Comparison of ENCODE assay signal across 9 cellular contexts in genomic region chr11:502288-503178, GRCh38. TPM values are rescaled to one million over a fixed set of nuclear protein-coding genes. Genes with fewer than 3 reads are reported as not detected.
A peak's percentile ranks its signal among the peaks of the same experiment; 100 is the strongest.
DNase-seq lines count a peak whose midpoint lies in the region; ATAC-seq and TF ChIP-seq lines count a peak whose summit lies in the region.
"Had no signal": no experiment of that assay in that cellular context is flagged by ENCODE, and none has a peak within 500 bp of the region (broad histone marks: within the 10 kb centered on the region; RNA-seq: fewer than 3 reads in every experiment).

No MANE protein-coding gene starts in this region.

- H3K36me3 Mint-ChIP-seq in CD14-positive monocyte (peaks cover 40 to 45% of the 10 kb centered on the region in 2 donors), T-helper 17 cell (ENCODE audit: low read depth) (peaks cover 5% of the 10 kb centered on the region)
- peaks cover 42% of the 10 kb centered on the region for H3K36me3 Mint-ChIP-seq in activated T-helper 2 cell treated with anti-CD3 and anti-CD28 coated beads, Interferon-gamma antibody, Interleukin-2, Interleukin-4, amounts not matched to agents 10 μg/mL and 5 μg/mL and 100 μg/mL, durations not matched to agents 14 hours and 24 hours and 36 hours (ENCODE audit: low read depth)

- H3K18ac ChIP-seq in mesenchymal stem cell (ENCODE audit: low read depth in 1 of 2, low read length in 2 of 2), result no peak overlapping the region

- no peak overlapping the region for H2BK12ac ChIP-seq in mesenchymal stem cell (ENCODE audit: low read length in 2 of 2)

- H3K4me3 Mint-ChIP-seq in CD14-positive monocyte (peak overlapping the region; percentile 92 to 93), T-helper 17 cell (peak overlapping the region; percentile 12)
- no peak overlapping the region for H3K4me3 Mint-ChIP-seq in activated T-helper 2 cell treated with anti-CD3 and anti-CD28 coated beads, Interferon-gamma antibody, Interleukin-2, Interleukin-4, amounts not matched to agents 10 μg/mL and 5 μg/mL and 100 μg/mL, durations not matched to agents 14 hours and 24 hours and 36 hours (ENCODE audit: low read depth)

- 96% methylated on average over 10 of the region's 10 CpGs for WGBS in mesenchymal stem cell

- no peaks in the 10 kb centered on the region for H3K27me3 ChIP-seq in mesenchymal stem cell (ENCODE audit: control insufficient read depth in 1 of 2, insufficient read depth in 1 of 2, low read length in 2 of 2)

- no peak overlapping the region for H4K8ac ChIP-seq in mesenchymal stem cell (ENCODE audit: low read length)

- no peak overlapping the region for H3K23ac ChIP-seq in mesenchymal stem cell (ENCODE audit: low read length in 2 of 2)

- H3K4me1 ChIP-seq in mesenchymal stem cell (ENCODE audit: control insufficient read depth, insufficient read depth, low read depth, low read length), result peaks cover 24% of the 10 kb centered on the region

- H3K27me3 Mint-ChIP-seq in CD14-positive monocyte (ENCODE audit: low read depth in 3 of 3), result no peaks in the 10 kb centered on the region
- no peaks in the 10 kb centered on the region for H3K27me3 Mint-ChIP-seq in T-helper 17 cell
- no peaks in the 10 kb centered on the region for H3K27me3 Mint-ChIP-seq in activated T-helper 2 cell treated with anti-CD3 and anti-CD28 coated beads, Interferon-gamma antibody, Interleukin-2, Interleukin-4, amounts not matched to agents 10 μg/mL and 5 μg/mL and 100 μg/mL, durations not matched to agents 14 hours and 24 hours and 36 hours (ENCODE audit: low read depth)

- intact Hi-C loops in CD14-positive monocyte (cut with micrococcal nuclease), result loop anchor here in 1 of 2 donors (10.0 kb wide), 1 partner anchor 298 kb away; the partner anchor contains the start of genes BET1L and RIC8A
- intact Hi-C loops in activated T-helper 2 cell treated with anti-CD3 and anti-CD28 coated beads, Interferon-gamma antibody, Interleukin-2, Interleukin-4, amounts not matched to agents 10 μg/mL and 5 μg/mL and 100 μg/mL, durations not matched to agents 14 hours and 24 hours and 36 hours (cut with micrococcal nuclease), result no loop called here

- H2AK5ac ChIP-seq in mesenchymal stem cell (ENCODE audit: low read length, severe bottlenecking), result no peak overlapping the region

- peak overlapping the region in 1 of 2 experiments; percentile 86 for H3K4me3 ChIP-seq in mesenchymal stem cell (ENCODE audit: insufficient read depth in 1 of 2, low read depth in 1 of 2, low read length in 2 of 2)

- H3K79me1 ChIP-seq in mesenchymal stem cell (replicated peaks; ENCODE audit: low read length, poor library complexity, severe bottlenecking), result peaks cover 54% of the 10 kb centered on the region

- no peak overlapping the region for H3K27ac ChIP-seq in mesenchymal stem cell (ENCODE audit: low read length, poor library complexity, severe bottlenecking)

- peak overlapping the region; percentile 100 for H3K9ac ChIP-seq in mesenchymal stem cell (ENCODE audit: low read length)

- no peak for TF ChIP-seq CTCF in CD14-positive monocyte (IDR thresholded peaks at IDR 0.05)

- no peaks in the 10 kb centered on the region for H3K9me3 ChIP-seq in T-helper 17 cell (ENCODE audit: control insufficient read depth, low read length, poor library complexity, severe bottlenecking)
- H3K9me3 ChIP-seq in mesenchymal stem cell (ENCODE audit: control insufficient read depth, low read length), result no peaks in the 10 kb centered on the region

- peak overlapping the region; percentile 99 to 100 (median 100) for H3K27ac Mint-ChIP-seq in CD14-positive monocyte
- H3K27ac Mint-ChIP-seq in T-helper 17 cell, result peak overlapping the region; percentile 27
- H3K27ac Mint-ChIP-seq in activated T-helper 2 cell treated with anti-CD3 and anti-CD28 coated beads, Interferon-gamma antibody, Interleukin-2, Interleukin-4, amounts not matched to agents 10 μg/mL and 5 μg/mL and 100 μg/mL, durations not matched to agents 14 hours and 24 hours and 36 hours, result no peak overlapping the region

- H3K4me2 ChIP-seq in mesenchymal stem cell (ENCODE audit: low read length, poor library complexity, severe bottlenecking), result no peak overlapping the region

- peaks cover 47% of the 10 kb centered on the region for H3K4me1 Mint-ChIP-seq in CD14-positive monocyte
- peaks cover 17% of the 10 kb centered on the region for H3K4me1 Mint-ChIP-seq in T-helper 17 cell
- peaks cover 16% of the 10 kb centered on the region for H3K4me1 Mint-ChIP-seq in activated T-helper 2 cell treated with anti-CD3 and anti-CD28 coated beads, Interferon-gamma antibody, Interleukin-2, Interleukin-4, amounts not matched to agents 10 μg/mL and 5 μg/mL and 100 μg/mL, durations not matched to agents 14 hours and 24 hours and 36 hours (ENCODE audit: low read depth)

- peak overlapping the region; percentile 33 for H2BK15ac ChIP-seq in mesenchymal stem cell (ENCODE audit: low read depth, poor library complexity, severe bottlenecking)

- H3K9me3 Mint-ChIP-seq in CD14-positive monocyte, result no peaks in the 10 kb centered on the region
- no peaks in the 10 kb centered on the region for H3K9me3 Mint-ChIP-seq in activated T-helper 2 cell treated with anti-CD3 and anti-CD28 coated beads, Interferon-gamma antibody, Interleukin-2, Interleukin-4, amounts not matched to agents 10 μg/mL and 5 μg/mL and 100 μg/mL, durations not matched to agents 14 hours and 24 hours and 36 hours

- no peak for ATAC-seq in T-helper 17 cell
- no peak for ATAC-seq in GM19035 (IDR thresholded peaks at IDR 0.05; ENCODE audit: unreplicated experiment)
- ATAC-seq in GM19023 (IDR thresholded peaks at IDR 0.05; ENCODE audit: unreplicated experiment), result no peak

- no peak for DNase-seq in CD14-positive monocyte (ENCODE audit: low spot score)
- DNase-seq in T-helper 17 cell, result no peak
- DNase-seq in mesenchymal stem cell, result no peak
- no peak for DNase-seq in activated T-helper 2 cell treated with anti-CD3 and anti-CD28 coated beads, Interferon-gamma antibody, Interleukin-2, Interleukin-4, amounts not matched to agents 10 μg/mL and 5 μg/mL and 100 μg/mL, durations not matched to agents 14 hours and 24 hours and 36 hours (ENCODE audit: low spot score)
- DNase-seq: cerebellar nuclear complex, GOT3, NCI-H187 treated with DMSO at 0.1 percent for 48 hours had no signal

- no peak overlapping the region for H2AFZ ChIP-seq in mesenchymal stem cell (ENCODE audit: low read depth, low read length)

- no peak overlapping the region for H3K14ac ChIP-seq in mesenchymal stem cell (ENCODE audit: low read length in 2 of 2)

- H3K36me3 ChIP-seq in mesenchymal stem cell (ENCODE audit: control insufficient read depth in 1 of 2, insufficient read depth in 2 of 2, low read depth in 1 of 2, low read length in 2 of 2), result peaks cover 46 to 71% of the 10 kb centered on the region in 2 experiments

- H4K91ac ChIP-seq in mesenchymal stem cell (ENCODE audit: low read length), result no peak overlapping the region

- no peak overlapping the region for H2BK120ac ChIP-seq in mesenchymal stem cell (ENCODE audit: low read depth, low read length)

- no peak overlapping the region for H2BK5ac ChIP-seq in mesenchymal stem cell (ENCODE audit: low read depth, low read length, poor library complexity, severe bottlenecking)

- no peak overlapping the region for H3K4ac ChIP-seq in mesenchymal stem cell (ENCODE audit: low read depth in 1 of 2, low read length in 2 of 2)

RNA-seq across cellular contexts. Expression of gene RNH1, which starts 4.5 kb away (rescaled TPM):
- polyA plus RNA-seq in CD14-positive monocyte, result 100 to 1,000 TPM; 443 to 445 TPM
- 100 to 1,000 TPM; 108 to 127 TPM for total RNA-seq in T-helper 17 cell
- polyA plus RNA-seq in mesenchymal stem cell (2013, experiment 1 of 2), result 114 TPM
- 114 TPM for polyA plus RNA-seq in mesenchymal stem cell (2013, experiment 2 of 2)
- total RNA-seq in activated T-helper 2 cell treated with anti-CD3 and anti-CD28 coated beads, Interferon-gamma antibody, Interleukin-2, Interleukin-4, amounts not matched to agents 10 μg/mL and 5 μg/mL and 100 μg/mL, durations not matched to agents 14 hours and 24 hours and 36 hours, result 126 and 127 TPM in 2 replicates

RNA-seq across cellular contexts. Expression of gene HRAS, which starts 32.8 kb away (rescaled TPM):
- 10 to 100 TPM; 10.1 to 10.3 TPM for polyA plus RNA-seq in CD14-positive monocyte
- 10 to 100 TPM; 31.4 TPM for total RNA-seq in T-helper 17 cell
- 41.9 TPM for polyA plus RNA-seq in mesenchymal stem cell (2013, experiment 1 of 2)
- polyA plus RNA-seq in mesenchymal stem cell (2013, experiment 2 of 2), result 42.6 TPM
- total RNA-seq in activated T-helper 2 cell treated with anti-CD3 and anti-CD28 coated beads, Interferon-gamma antibody, Interleukin-2, Interleukin-4, amounts not matched to agents 10 μg/mL and 5 μg/mL and 100 μg/mL, durations not matched to agents 14 hours and 24 hours and 36 hours, result 70.5 and 71.5 TPM in 2 replicates

RNA-seq across cellular contexts. Expression of gene LRRC56, which starts 34.8 kb away (rescaled TPM):
- under 1 TPM in 1 of 2 donors, not detected in 1; 0.09 TPM for polyA plus RNA-seq in CD14-positive monocyte
- total RNA-seq in T-helper 17 cell, result 1 to 10 TPM; 5.7 to 5.8 TPM
- polyA plus RNA-seq in mesenchymal stem cell (2013, experiment 1 of 2), result 1.2 TPM
- 1.2 TPM for polyA plus RNA-seq in mesenchymal stem cell (2013, experiment 2 of 2)
- total RNA-seq in activated T-helper 2 cell treated with anti-CD3 and anti-CD28 coated beads, Interferon-gamma antibody, Interleukin-2, Interleukin-4, amounts not matched to agents 10 μg/mL and 5 μg/mL and 100 μg/mL, durations not matched to agents 14 hours and 24 hours and 36 hours, result 1.3 and 2.2 TPM in 2 replicates

RNA-seq across cellular contexts. Expression of gene PTDSS2, which starts 52.5 kb away (rescaled TPM):
- 10 to 100 TPM in 1 of 2 donors, 1 to 10 TPM in 1; 9.3 to 12.4 TPM for polyA plus RNA-seq in CD14-positive monocyte
- total RNA-seq in T-helper 17 cell, result 10 to 100 TPM; 21.8 to 24.5 TPM
- 25.0 TPM for polyA plus RNA-seq in mesenchymal stem cell (2013, experiment 1 of 2)
- 26.7 TPM for polyA plus RNA-seq in mesenchymal stem cell (2013, experiment 2 of 2)
- total RNA-seq in activated T-helper 2 cell treated with anti-CD3 and anti-CD28 coated beads, Interferon-gamma antibody, Interleukin-2, Interleukin-4, amounts not matched to agents 10 μg/mL and 5 μg/mL and 100 μg/mL, durations not matched to agents 14 hours and 24 hours and 36 hours, result 32.1 and 34.4 TPM in 2 replicates

RNA-seq across cellular contexts. Expression of gene LMNTD2, which starts 58.0 kb away (rescaled TPM):
- polyA plus RNA-seq in CD14-positive monocyte, result 1 to 10 TPM in 1 of 2 donors, under 1 TPM in 1; 0.67 to 1.2 TPM
- 1 to 10 TPM; 3.8 to 6.0 TPM for total RNA-seq in T-helper 17 cell
- polyA plus RNA-seq in mesenchymal stem cell (2013, experiment 1 of 2), result 0.46 TPM
- 0.67 TPM for polyA plus RNA-seq in mesenchymal stem cell (2013, experiment 2 of 2)
- 1.1 and 1.3 TPM in 2 replicates for total RNA-seq in activated T-helper 2 cell treated with anti-CD3 and anti-CD28 coated beads, Interferon-gamma antibody, Interleukin-2, Interleukin-4, amounts not matched to agents 10 μg/mL and 5 μg/mL and 100 μg/mL, durations not matched to agents 14 hours and 24 hours and 36 hours
